In genomic region chr16:67177743-67178699, GRCh38 we compare ENCODE assay signal across 8 cellular contexts. TPM values are rescaled to one million over a fixed set of nuclear protein-coding genes. Genes with fewer than 3 reads are reported as not detected.
A peak's percentile ranks its signal among the peaks of the same experiment; 100 is the strongest.
DNase-seq lines count a peak whose midpoint lies in the region; FAIRE-seq and TF ChIP-seq lines count a peak whose summit lies in the region.

No MANE protein-coding gene starts in this region.

- TF ChIP-seq POLR2A in breast epithelium (IDR thresholded peaks at IDR 0.05), result no peak

- H3K9me3 ChIP-seq in breast epithelium, result no peaks in the 10 kb centered on the region

- no peaks in the 10 kb centered on the region for H3K36me3 ChIP-seq in breast epithelium

- peak in 2 of 3 donors; percentile 15 to 29 for TF ChIP-seq CTCF in breast epithelium (IDR thresholded peaks at IDR 0.05)

- H3K4me1 ChIP-seq in breast epithelium, result peaks cover 5 to 11% of the 10 kb centered on the region in 2 donors

- H3K27me3 ChIP-seq in breast epithelium, result no peaks in the 10 kb centered on the region

- peak; percentile 67 for FAIRE-seq in HTR-8/SVneo (lab: Jason Lieb, UNC)

- peak; percentile 56 for DNase-seq in AG08395 (ENCODE audit: low spot score)
- no peak for DNase-seq in HTR-8/SVneo (ENCODE audit: insufficient read length, low spot score)
- peak; percentile 28 for DNase-seq in SHP77 treated with DMSO at 0.1 percent for 48 hours (lab: John Stamatoyannopoulos, UW)
- peak; percentile 74 to 82 for DNase-seq in breast epithelium (ENCODE audit: low spot score in 2 of 2)
- peak; percentile 91 for DNase-seq in iPS-NIHi7 (ENCODE audit: extremely low spot score)
- DNase-seq in stimulated activated CD4-positive, alpha-beta T cell treated with anti-CD3 and anti-CD28 coated beads, Interleukin-4, amount 100 ng/mL, for 1 hour, result peak; percentile 42
- no peak for DNase-seq in NK-92 (lab: John Stamatoyannopoulos, UW; ENCODE audit: unreplicated experiment)
- no peak for DNase-seq in putamen (ENCODE audit: low spot score)

- peak overlapping the region; percentile 76 to 87 for H3K27ac ChIP-seq in breast epithelium

- intact Hi-C loops in breast epithelium (cut with DNase I; ENCODE audit: low total_unique reads), result loop anchor here (10.0 kb wide), 1 partner anchor 237 kb away; the partner anchor contains the start of gene ZDHHC1

- H3K4me3 ChIP-seq in breast epithelium, result peak overlapping the region; percentile 29 to 77 (median 56)

RNA-seq across cellular contexts. Expression of gene MATCAP1, which starts 5.7 kb away (rescaled TPM):
- total RNA-seq in breast epithelium, result 10 to 100 TPM; 10.9 to 13.4 (median 11.6) TPM

RNA-seq across cellular contexts. Expression of gene NOL3, which starts 7.7 kb away (rescaled TPM):
- total RNA-seq in breast epithelium, result 10 to 100 TPM; 39.7 to 87.7 (median 45.9) TPM

RNA-seq across cellular contexts. Expression of gene EXOC3L1, which starts 11.9 kb away (rescaled TPM):
- total RNA-seq in breast epithelium, result 1 to 10 TPM; 1.1 to 3.6 (median 2.2) TPM

RNA-seq across cellular contexts. Expression of gene HSF4, which starts 13.5 kb away (rescaled TPM):
- 100 to 1,000 TPM in 1 of 3 donors, 10 to 100 TPM in 2; 46.9 to 113 (median 62.5) TPM for total RNA-seq in breast epithelium

RNA-seq across cellular contexts. Expression of gene E2F4, which starts 13.9 kb away (rescaled TPM):
- total RNA-seq in breast epithelium, result 10 to 100 TPM; 74.1 to 86.9 (median 76.1) TPM

Comparison
In these comparisons a context has a peak if more than half of its experiments do, and no peak if none do; other contexts are left out.
1. DNase-seq: peak in AG08395 (single experiment), SHP77 treated with DMSO at 0.1 percent for 48 hours (single experiment), breast epithelium (2 of 2), iPS-NIHi7 (single experiment) and stimulated activated CD4-positive, alpha-beta T cell treated with anti-CD3 and anti-CD28 coated beads, Interleukin-4, amount 100 ng/mL, for 1 hour (single experiment); none in HTR-8/SVneo (single experiment), NK-92 (single experiment) and putamen (single experiment).